Comparison of ENCODE assay signal across 8 cellular contexts in the genomic region with DNA sequence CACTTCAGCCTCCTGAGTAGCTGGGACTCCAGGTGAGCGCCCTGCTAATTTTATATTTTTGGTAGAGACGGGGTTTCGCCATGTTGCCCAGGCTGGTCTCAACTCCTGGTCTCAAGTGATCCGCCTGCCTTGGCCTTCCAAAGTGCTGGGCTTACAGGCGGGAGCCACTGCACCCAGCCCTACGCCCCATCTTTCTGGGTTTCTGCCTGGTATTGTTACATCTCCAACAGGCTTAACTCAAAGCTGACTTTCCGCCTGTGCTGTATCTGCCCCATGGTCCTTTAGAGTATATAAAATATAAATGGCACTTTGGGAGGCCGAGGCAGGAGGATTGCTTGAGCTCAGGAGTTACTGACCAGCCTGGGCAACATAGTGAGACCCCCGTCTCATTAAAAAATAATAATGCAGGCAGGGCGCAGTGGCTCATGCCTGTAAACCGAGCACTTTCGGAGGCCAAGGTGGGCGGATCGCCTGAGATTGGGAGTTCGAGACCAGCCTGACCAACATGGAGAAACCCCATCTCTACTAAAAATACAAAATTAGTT. TPM values are rescaled to one million over a fixed set of nuclear protein-coding genes. Genes with fewer than 3 reads are reported as not detected.
DNase-seq lines count a peak whose midpoint lies in the region; ATAC-seq, FAIRE-seq and TF ChIP-seq lines count a peak whose summit lies in the region.

No MANE protein-coding gene starts in this region.

- CTCF ChIA-PET in HepG2 (lab: Yijun Ruan, JAX; ENCODE audit: low intra/inter-chr PET ratio, low total read pairs), result no interaction called here

- TF ChIP-seq CTCF in ascending aorta (IDR thresholded peaks at IDR 0.05) (no peak), HepG2 (CRISPR knock-in tag; IDR thresholded peaks at IDR 0.05) (no peak)

- H3K79me2 ChIP-seq in HepG2 (ENCODE audit: insufficient read depth, low read length), result peaks cover 23% of the 10 kb centered on the region

- H3K27ac ChIP-seq in ascending aorta (peak overlapping the region; percentile 95 to 96), HepG2 (ENCODE audit: extremely low read length, insufficient read depth, low read length) (peak overlapping the region; percentile 98), thymus (ENCODE audit: low read depth) (peak overlapping the region; percentile 98)

- ATAC-seq in HepG2, result peak; percentile 12
- no peak for ATAC-seq in activated CD4-positive, CD25-positive, alpha-beta regulatory T cell treated with anti-CD3 and anti-CD28 coated beads, Interleukin-2, amount 50 U/mL, for 24 hours

- POLR2A ChIA-PET in HepG2 (lab: Yijun Ruan, JAX), result interaction anchor here (0.6 to 2.9 kb wide), 27 partner anchors 8 to 674 kb away, joined by 3 to 41 read pairs (median 5); a partner anchor contains a TSS

- BruUV-seq in HepG2 (replicated peaks; lab: Mats Ljungman, UMichigan), result no TSS peak

- TF ChIP-seq POLR2A in HepG2 (IDR thresholded peaks at IDR 0.05; ENCODE audit: insufficient read depth in 1 of 2, low read depth in 2 of 2, low read length in 2 of 2), result no peak

- no peaks in the 10 kb centered on the region for H4K20me1 ChIP-seq in HepG2 (ENCODE audit: insufficient read depth, low read length)

- TF ChIP-seq RAD21 in HepG2 (CRISPR knock-in tag; IDR thresholded peaks at IDR 0.05), result no peak

- no peaks in the 10 kb centered on the region for H3K27me3 ChIP-seq in ascending aorta
- H3K27me3 ChIP-seq in HepG2 (ENCODE audit: control insufficient read depth in 1 of 2, insufficient read depth in 2 of 2, low read length in 2 of 2), result no peaks in the 10 kb centered on the region
- H3K27me3 ChIP-seq in thymus (ENCODE audit: control insufficient read depth, insufficient read depth), result no peaks in the 10 kb centered on the region

- no peak for FAIRE-seq in HepG2 (lab: Jason Lieb, UNC)

- DNase-seq in activated naive CD4-positive, alpha-beta T cell treated with Interleukin-2 at 50 U/mL for 16 hours, result peak; percentile 8
- DNase-seq in activated naive CD4-positive, alpha-beta T cell treated with anti-CD3 and anti-CD28 coated beads, Interleukin-2, amount 50 U/mL, for 16 hours, result no peak
- DNase-seq in ascending aorta (ENCODE audit: low spot score in 2 of 2) (no peak), HepG2 (ENCODE audit: low spot score) (no peak), NCI-H446 (lab: John Stamatoyannopoulos, UW) (no peak), NCI-H128 (lab: John Stamatoyannopoulos, UW; ENCODE audit: unreplicated experiment) (no peak)

- H3K4me1 ChIP-seq in ascending aorta (peaks cover 0 to 10% of the 10 kb centered on the region in 2 donors), HepG2 (ENCODE audit: insufficient read depth, low read length) (peaks cover 63% of the 10 kb centered on the region), thymus (ENCODE audit: control insufficient read depth, insufficient read depth, low read length) (peaks cover 3% of the 10 kb centered on the region)

- intact Hi-C loops in ascending aorta (cut with DNase I), result loop anchor here (1.0 to 10.0 kb wide), 6 partner anchors 76 to 675 kb away; a partner anchor contains a TSS
- intact Hi-C loops in HepG2 (cut with micrococcal nuclease; ENCODE audit: unreplicated experiment), result loop anchor here (1.0 to 5.0 kb wide), 5 partner anchors 17 to 99 kb away; a partner anchor contains a TSS

- no peaks in the 10 kb centered on the region for H3K36me3 ChIP-seq in ascending aorta
- no peaks in the 10 kb centered on the region for H3K36me3 ChIP-seq in HepG2 (replicated peaks in 1 of 2; ENCODE audit: control insufficient read depth in 1 of 2, insufficient read depth in 2 of 2, low read length in 2 of 2)
- no peaks in the 10 kb centered on the region for H3K36me3 ChIP-seq in thymus (ENCODE audit: control insufficient read depth, insufficient read depth)

- H2AFZ ChIP-seq in HepG2 (ENCODE audit: low read length), result no peak overlapping the region

- H3K9me3 ChIP-seq in ascending aorta, result no peaks in the 10 kb centered on the region
- H3K9me3 ChIP-seq in HepG2 (ENCODE audit: low read length), result no peaks in the 10 kb centered on the region
- H3K9me3 ChIP-seq in thymus (ENCODE audit: control insufficient read depth), result no peaks in the 10 kb centered on the region

- WGBS in HepG2 (ENCODE audit: low lambda C conversion rate), result under 1% methylated on average over 15 of the region's 15 CpGs
- WGBS in thymus, result 45% methylated on average over 15 of the region's 15 CpGs

- TF ChIP-seq EP300 in HepG2 (IDR thresholded peaks at IDR 0.05; ENCODE audit: low read depth in 2 of 2, low read length in 2 of 2) (0 out of 4 replicates have a peak, but pooled peaks of 1 of the 2 experiments have one; percentile 4), HepG2 (CRISPR knock-in tag; IDR thresholded peaks at IDR 0.05; ENCODE audit: borderline replicate concordance) (no peak)

- peak overlapping the region; percentile 90 for H3K4me2 ChIP-seq in HepG2 (ENCODE audit: low read depth, low read length)

- in situ Hi-C loops in HepG2 (cut with HindIII; ENCODE audit: extremely low pct_ligation_motif_present, low pct_unique_long_range_greater_than_20kb), result loop anchor here (5.0 to 25.0 kb wide), 2 partner anchors 95 to 320 kb away; no protein-coding TSS in a partner anchor

- peak overlapping the region; percentile 71 to 72 for H3K4me3 ChIP-seq in ascending aorta
- H3K4me3 ChIP-seq in HepG2 (replicated peaks in 1 of 3; ENCODE audit: insufficient read depth in 1 of 3, low read depth in 2 of 3, low read length in 3 of 3), result peak overlapping the region; percentile 74 to 86 (median 77)
- H3K4me3 ChIP-seq in thymus (ENCODE audit: low read length), result peak overlapping the region; percentile 57

- peak overlapping the region; percentile 94 for H3K9ac ChIP-seq in HepG2 (ENCODE audit: insufficient read depth, low read depth, low read length)

TF ChIP-seq in HepG2, 621 proteins besides CTCF, POLR2A, EP300 and RAD21 (continues in another document):
- TF ChIP-seq, protein P1, sequence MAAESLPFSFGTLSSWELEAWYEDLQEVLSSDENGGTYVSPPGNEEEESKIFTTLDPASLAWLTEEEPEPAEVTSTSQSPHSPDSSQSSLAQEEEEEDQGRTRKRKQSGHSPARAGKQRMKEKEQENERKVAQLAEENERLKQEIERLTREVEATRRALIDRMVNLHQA (CRISPR knock-in tag; IDR thresholded peaks at IDR 0.05), result no peak
- TF ChIP-seq FOXK1 (CRISPR knock-in tag; IDR thresholded peaks at IDR 0.05; ENCODE audit: borderline replicate concordance, low read depth), result 0 out of 2 replicates have a peak, but pooled peaks have one; percentile 4
- 0 out of 2 replicates have a peak, but pooled peaks have one; percentile 2 for TF ChIP-seq FIP1L1 (IDR thresholded peaks at IDR 0.05; ENCODE audit: borderline replicate concordance, insufficient read depth, low read depth, low read length)
- TF ChIP-seq KDM2A (CRISPR knock-in tag; IDR thresholded peaks at IDR 0.05; ENCODE audit: borderline replicate concordance, low read depth), result no peak
- peak; percentile 39; the same call in 1 of the 2 replicates for TF ChIP-seq ZNF879 (CRISPR knock-in tag; IDR thresholded peaks at IDR 0.05)
- no peak for TF ChIP-seq MATR3 (CRISPR knock-in tag; IDR thresholded peaks at IDR 0.05)
- TF ChIP-seq ZNF326 (CRISPR knock-in tag; IDR thresholded peaks at IDR 0.05; ENCODE audit: borderline replicate concordance), result no peak
- TF ChIP-seq ZNF546 (CRISPR knock-in tag; conservative IDR thresholded peaks at IDR 0.05), result 0 out of 2 replicates have a peak, but pooled peaks have one; percentile 1
- TF ChIP-seq, protein P2, sequence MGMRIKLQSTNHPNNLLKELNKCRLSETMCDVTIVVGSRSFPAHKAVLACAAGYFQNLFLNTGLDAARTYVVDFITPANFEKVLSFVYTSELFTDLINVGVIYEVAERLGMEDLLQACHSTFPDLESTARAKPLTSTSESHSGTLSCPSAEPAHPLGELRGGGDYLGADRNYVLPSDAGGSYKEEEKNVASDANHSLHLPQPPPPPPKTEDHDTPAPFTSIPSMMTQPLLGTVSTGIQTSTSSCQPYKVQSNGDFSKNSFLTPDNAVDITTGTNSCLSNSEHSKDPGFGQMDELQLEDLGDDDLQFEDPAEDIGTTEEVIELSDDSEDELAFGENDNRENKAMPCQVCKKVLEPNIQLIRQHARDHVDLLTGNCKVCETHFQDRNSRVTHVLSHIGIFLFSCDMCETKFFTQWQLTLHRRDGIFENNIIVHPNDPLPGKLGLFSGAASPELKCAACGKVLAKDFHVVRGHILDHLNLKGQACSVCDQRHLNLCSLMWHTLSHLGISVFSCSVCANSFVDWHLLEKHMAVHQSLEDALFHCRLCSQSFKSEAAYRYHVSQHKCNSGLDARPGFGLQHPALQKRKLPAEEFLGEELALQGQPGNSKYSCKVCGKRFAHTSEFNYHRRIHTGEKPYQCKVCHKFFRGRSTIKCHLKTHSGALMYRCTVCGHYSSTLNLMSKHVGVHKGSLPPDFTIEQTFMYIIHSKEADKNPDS (CRISPR knock-in tag; IDR thresholded peaks at IDR 0.05), result no peak
- no peak for TF ChIP-seq TOPORS (CRISPR knock-in tag; IDR thresholded peaks at IDR 0.05)
- TF ChIP-seq TP53 (CRISPR knock-in tag; conservative IDR thresholded peaks at IDR 0.05), result no peak

RNA-seq across cellular contexts. Expression of a gene that starts 36.5 kb away (rescaled TPM):
- total RNA-seq in ascending aorta (0.64 TPM), HepG2 (2016; rRNA removed; fragmentation: Illumina TruSeq; extraction: Trizol) (51.0 and 115 TPM in 2 replicates)
- 10.0 and 16.1 TPM in 2 replicates for total RNA-seq in HepG2 (2016; cell fraction: cytosol; rRNA removed; fragmentation: Illumina TruSeq; extraction: Trizol; ENCODE audit: low read depth)
- total RNA-seq in HepG2 (2016; cell fraction: insoluble cytoplasmic fraction; rRNA removed; fragmentation: Illumina TruSeq; extraction: Trizol), result 51.9 and 113 TPM in 2 replicates
- 20.3 and 21.3 TPM in 2 replicates for total RNA-seq in HepG2 (2016; cell fraction: membrane; rRNA removed; fragmentation: Illumina TruSeq; extraction: Trizol)
- total RNA-seq in HepG2 (2016; cell fraction: nucleus; rRNA removed; fragmentation: Illumina TruSeq; extraction: Trizol), result 88.2 and 101 TPM in 2 replicates
- polyA plus RNA-seq in HepG2 (2011; rRNA removed) (46.9 and 59.3 TPM in 2 replicates), thymus (2.2 TPM)
- 35.5 and 38.1 TPM in 2 replicates for polyA plus RNA-seq in HepG2 (2011; cell fraction: cytosol; rRNA removed)
- polyA plus RNA-seq in HepG2 (2011; cell fraction: nucleus; rRNA removed), result 46.0 and 54.8 TPM in 2 replicates
- polyA plus RNA-seq in HepG2 (2012), result 26.9 and 61.1 TPM in 2 replicates
- 5.1 and 6.2 TPM in 2 replicates for polyA plus RNA-seq in HepG2 (2016; cell fraction: cytosol; fragmentation: Illumina TruSeq; extraction: Trizol; ENCODE audit: low read depth)
- 54.2 and 57.8 TPM in 2 replicates for polyA plus RNA-seq in HepG2 (2016; cell fraction: insoluble cytoplasmic fraction; fragmentation: Illumina TruSeq; extraction: Trizol; ENCODE audit: low read depth)
- 13.5 and 14.1 TPM in 2 replicates for polyA plus RNA-seq in HepG2 (2016; cell fraction: membrane; fragmentation: Illumina TruSeq; extraction: Trizol; ENCODE audit: low read depth)
- 124 and 127 TPM in 2 replicates for polyA plus RNA-seq in HepG2 (2016; cell fraction: nucleus; fragmentation: Illumina TruSeq; extraction: Trizol; ENCODE audit: insufficient read depth, low read depth)
- 1.3 and 104 TPM in 2 replicates for polyA minus RNA-seq in HepG2 (2011; rRNA and poly(A)+ RNA removed; ENCODE audit: low replicate concordance)
- polyA minus RNA-seq in HepG2 (2011; cell fraction: cytosol; rRNA and poly(A)+ RNA removed), result 27.9 and 47.7 TPM in 2 replicates
- 57.6 and 74.4 TPM in 2 replicates for polyA minus RNA-seq in HepG2 (2011; cell fraction: nucleus; rRNA and poly(A)+ RNA removed)
